2 cellular contexts compared by ENCODE assay signal in the genomic region with DNA sequence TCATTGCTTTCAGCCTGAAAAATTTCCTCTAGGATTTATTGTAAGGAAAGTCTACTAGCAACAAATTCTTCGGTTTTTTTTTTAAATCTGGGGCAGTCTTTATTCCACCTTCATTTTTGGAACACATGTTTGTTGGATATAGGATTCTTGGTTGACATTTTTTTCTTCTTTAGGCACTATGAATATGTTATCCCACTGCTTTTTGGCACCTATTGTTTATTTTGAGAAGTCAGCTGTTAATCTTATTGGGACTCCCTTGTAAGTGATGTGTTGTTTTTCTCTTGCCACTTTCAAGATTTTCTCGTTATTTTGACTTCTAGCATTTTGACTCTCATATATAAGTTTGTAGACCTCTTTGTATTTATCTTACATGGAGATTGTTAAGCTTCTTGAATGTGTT.
TF ChIP-seq lines count a peak whose summit lies in the region.

No MANE protein-coding gene starts in this region.

TF ChIP-seq in HepG2, 621 proteins besides CTCF, POLR2A, EP300 and RAD21:
- TF ChIP-seq, protein P1, sequence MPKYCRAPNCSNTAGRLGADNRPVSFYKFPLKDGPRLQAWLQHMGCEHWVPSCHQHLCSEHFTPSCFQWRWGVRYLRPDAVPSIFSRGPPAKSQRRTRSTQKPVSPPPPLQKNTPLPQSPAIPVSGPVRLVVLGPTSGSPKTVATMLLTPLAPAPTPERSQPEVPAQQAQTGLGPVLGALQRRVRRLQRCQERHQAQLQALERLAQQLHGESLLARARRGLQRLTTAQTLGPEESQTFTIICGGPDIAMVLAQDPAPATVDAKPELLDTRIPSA (CRISPR knock-in tag; IDR thresholded peaks at IDR 0.05; ENCODE audit: borderline replicate concordance), result no peak
- TF ChIP-seq, protein P2, sequence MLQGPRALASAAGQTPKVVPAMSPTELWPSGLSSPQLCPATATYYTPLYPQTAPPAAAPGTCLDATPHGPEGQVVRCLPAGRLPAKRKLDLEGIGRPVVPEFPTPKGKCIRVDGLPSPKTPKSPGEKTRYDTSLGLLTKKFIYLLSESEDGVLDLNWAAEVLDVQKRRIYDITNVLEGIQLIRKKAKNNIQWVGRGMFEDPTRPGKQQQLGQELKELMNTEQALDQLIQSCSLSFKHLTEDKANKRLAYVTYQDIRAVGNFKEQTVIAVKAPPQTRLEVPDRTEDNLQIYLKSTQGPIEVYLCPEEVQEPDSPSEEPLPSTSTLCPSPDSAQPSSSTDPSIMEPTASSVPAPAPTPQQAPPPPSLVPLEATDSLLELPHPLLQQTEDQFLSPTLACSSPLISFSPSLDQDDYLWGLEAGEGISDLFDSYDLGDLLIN (CRISPR knock-in tag; IDR thresholded peaks at IDR 0.05; ENCODE audit: borderline replicate concordance), result no peak
- TF ChIP-seq ZNF317 (CRISPR knock-in tag; IDR thresholded peaks at IDR 0.05), result peak; percentile 97
- no peak for TF ChIP-seq RARA (CRISPR knock-in tag; IDR thresholded peaks at IDR 0.05)
TF ChIP-seq in HepG2: peak in this region for 1.

TF ChIP-seq in K562, 482 proteins besides CTCF, POLR2A, EP300 and RAD21 (continued from another document):
- TF ChIP-seq, protein P3, sequence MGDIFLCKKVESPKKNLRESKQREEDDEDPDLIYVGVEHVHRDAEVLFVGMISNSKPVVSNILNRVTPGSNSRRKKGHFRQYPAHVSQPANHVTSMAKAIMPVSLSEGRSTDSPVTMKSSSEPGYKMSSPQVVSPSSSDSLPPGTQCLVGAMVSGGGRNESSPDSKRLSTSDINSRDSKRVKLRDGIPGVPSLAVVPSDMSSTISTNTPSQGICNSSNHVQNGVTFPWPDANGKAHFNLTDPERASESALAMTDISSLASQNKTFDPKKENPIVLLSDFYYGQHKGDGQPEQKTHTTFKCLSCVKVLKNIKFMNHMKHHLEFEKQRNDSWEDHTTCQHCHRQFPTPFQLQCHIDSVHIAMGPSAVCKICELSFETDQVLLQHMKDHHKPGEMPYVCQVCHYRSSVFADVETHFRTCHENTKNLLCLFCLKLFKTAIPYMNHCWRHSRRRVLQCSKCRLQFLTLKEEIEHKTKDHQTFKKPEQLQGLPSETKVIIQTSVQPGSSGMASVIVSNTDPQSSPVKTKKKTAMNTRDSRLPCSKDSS (IDR thresholded peaks at IDR 0.05; ENCODE audit: low read depth, partially characterized antibody), result peak; percentile 75
- TF ChIP-seq CBX5 (IDR thresholded peaks at IDR 0.05; ENCODE audit: borderline replicate concordance, low read depth) (peak; percentile 83; the same call in 1 of the 2 replicates), CBX3 (IDR thresholded peaks at IDR 0.05; ENCODE audit: borderline replicate concordance in 1 of 2, low read length in 2 of 2) (peak in 1 of 2 experiments; percentile 92; a peak in 2 of 3 replicates), TRIM24 (IDR thresholded peaks at IDR 0.05) (peak in 1 of 2 experiments; percentile 55; a peak in 2 of 4 replicates)
